In the genomic region with DNA sequence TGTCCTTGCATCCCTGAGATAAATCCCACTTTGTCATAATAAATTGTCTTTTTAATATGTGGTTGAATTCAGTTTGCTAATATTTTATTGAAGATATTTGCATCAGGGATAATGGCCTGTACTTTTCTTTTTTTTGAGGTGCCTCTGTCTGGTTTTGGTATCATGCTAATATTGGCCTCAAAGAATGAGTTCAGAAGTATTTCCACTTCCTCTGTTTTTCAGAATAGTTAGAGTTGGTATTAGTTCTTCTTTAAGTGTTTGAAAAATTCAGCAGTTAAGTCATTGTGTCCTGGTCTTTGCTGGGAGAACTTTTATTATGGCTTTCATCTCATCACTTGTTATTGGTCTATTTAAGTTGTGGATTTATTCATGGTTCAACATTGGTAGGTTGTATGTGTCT, we compare ENCODE assay signal across 18 cellular contexts.
A peak's percentile ranks its signal among the peaks of the same experiment; 100 is the strongest.
DNase-seq lines count a peak whose midpoint lies in the region; ATAC-seq and TF ChIP-seq lines count a peak whose summit lies in the region.
"Had no signal": no experiment of that assay in that cellular context is flagged by ENCODE, and none has a peak within 500 bp of the region (broad histone marks: within the 10 kb centered on the region; RNA-seq: fewer than 3 reads in every experiment).

No MANE protein-coding gene starts in this region.

- no peak overlapping the region for H2AFZ ChIP-seq in MM.1S (ENCODE audit: low read length)
- H2AFZ ChIP-seq: GM23248 had no signal

- H3K4me2 ChIP-seq in MM.1S (ENCODE audit: low read depth, low read length): peak overlapping the region; percentile 27; the same call in 1 of the 2 replicates

- peaks cover 10% of the 10 kb centered on the region for H3K36me3 Mint-ChIP-seq in activated CD8-positive, alpha-beta memory T cell treated with anti-CD3 and anti-CD28 coated beads, Interleukin-2, amount 10 ng/mL, durations not matched to agents 7 days and 5 days
- no peaks in the 10 kb centered on the region for H3K36me3 Mint-ChIP-seq in effector memory CD8-positive, alpha-beta T cell (ENCODE audit: insufficient read depth)
- H3K36me3 Mint-ChIP-seq: CD14-positive monocyte had no signal

- no peaks in the 10 kb centered on the region for H3K9me2 ChIP-seq in MM.1S (replicated peaks; ENCODE audit: insufficient read depth, low read length)

- no peaks in the 10 kb centered on the region for H3K79me2 ChIP-seq in MM.1S (ENCODE audit: low read length)

- H3K9me3 Mint-ChIP-seq in activated CD8-positive, alpha-beta memory T cell treated with anti-CD3 and anti-CD28 coated beads, Interleukin-2, amount 10 ng/mL, durations not matched to agents 7 days and 5 days (ENCODE audit: low read depth): no peaks in the 10 kb centered on the region
- H3K9me3 Mint-ChIP-seq in effector memory CD8-positive, alpha-beta T cell: no peaks in the 10 kb centered on the region

- H3K9ac ChIP-seq in MM.1S (ENCODE audit: low read length): no peak overlapping the region
- H3K9ac ChIP-seq: GM23248 had no signal

- H3K27ac Mint-ChIP-seq in activated CD8-positive, alpha-beta memory T cell treated with anti-CD3 and anti-CD28 coated beads, Interleukin-2, amount 10 ng/mL, durations not matched to agents 7 days and 5 days: peak overlapping the region; percentile 47
- peak overlapping the region; percentile 27 to 82 for H3K27ac Mint-ChIP-seq in effector memory CD8-positive, alpha-beta T cell
- H3K27ac Mint-ChIP-seq: CD14-positive monocyte had no signal

- no peaks in the 10 kb centered on the region for H4K20me1 ChIP-seq in MM.1S (ENCODE audit: insufficient read depth, low read length)

- no peak for ATAC-seq in activated CD8-positive, alpha-beta memory T cell treated with anti-CD3 and anti-CD28 coated beads, Interleukin-2, amount 10 ng/mL, durations not matched to agents 7 days and 5 days
- ATAC-seq in GM18867 (IDR thresholded peaks at IDR 0.05; ENCODE audit: unreplicated experiment) (peak; percentile 45), GM19324 (IDR thresholded peaks at IDR 0.05; ENCODE audit: low FRiP score, unreplicated experiment) (no peak)
- ATAC-seq in effector memory CD8-positive, alpha-beta T cell (replicated peaks): no peak
- ATAC-seq: HCT116 had no signal

- no peaks in the 10 kb centered on the region for H3K9me3 ChIP-seq in MM.1S (replicated peaks; ENCODE audit: insufficient read depth, low read length)
- no peaks in the 10 kb centered on the region for H3K9me3 ChIP-seq in left ventricle myocardium inferior (replicated peaks)

- no peak overlapping the region for H3K4me3 Mint-ChIP-seq in activated CD8-positive, alpha-beta memory T cell treated with anti-CD3 and anti-CD28 coated beads, Interleukin-2, amount 10 ng/mL, durations not matched to agents 7 days and 5 days
- peak overlapping the region; percentile 72 to 77 for H3K4me3 Mint-ChIP-seq in effector memory CD8-positive, alpha-beta T cell
- H3K4me3 Mint-ChIP-seq: CD14-positive monocyte had no signal

- H3K4me3 ChIP-seq in MM.1S (ENCODE audit: low read length) (no peak overlapping the region), left ventricle myocardium inferior (no peak overlapping the region)

- CTCF ChIA-PET in activated CD8-positive, alpha-beta memory T cell treated with anti-CD3 and anti-CD28 coated beads, Interleukin-2, amount 10 ng/mL, durations not matched to agents 7 days and 5 days (lab: Charles Lee): no interaction called here

- H3F3A ChIP-seq in MM.1S (ENCODE audit: insufficient read depth, low read length): no peaks in the 10 kb centered on the region

- peaks cover 6% of the 10 kb centered on the region; the same call in 1 of the 2 replicates for H3K4me1 ChIP-seq in MM.1S (ENCODE audit: low read length)
- H3K4me1 ChIP-seq in left ventricle myocardium inferior: no peaks in the 10 kb centered on the region

- no peak overlapping the region for H3K27ac ChIP-seq in MM.1S (ENCODE audit: low read length)
- no peak overlapping the region for H3K27ac ChIP-seq in left ventricle myocardium inferior (replicated peaks)
- no peak overlapping the region for H3K27ac ChIP-seq in caudate nucleus (ENCODE audit: low read depth, low read length)
- H3K27ac ChIP-seq: 22Rv1, GM23248 had no signal

- peaks cover 11% of the 10 kb centered on the region for H3K4me1 Mint-ChIP-seq in activated CD8-positive, alpha-beta memory T cell treated with anti-CD3 and anti-CD28 coated beads, Interleukin-2, amount 10 ng/mL, durations not matched to agents 7 days and 5 days
- peaks cover 12 to 14% of the 10 kb centered on the region in 2 donors for H3K4me1 Mint-ChIP-seq in effector memory CD8-positive, alpha-beta T cell (ENCODE audit: low read depth in 2 of 2)
- H3K4me1 Mint-ChIP-seq: CD14-positive monocyte had no signal

- no peak for TF ChIP-seq CTCF in MM.1S (IDR thresholded peaks at IDR 0.05; ENCODE audit: low read length)
- TF ChIP-seq CTCF in left ventricle myocardium inferior (IDR thresholded peaks at IDR 0.05; ENCODE audit: borderline replicate concordance): no peak

- no peaks in the 10 kb centered on the region for H3K27me3 Mint-ChIP-seq in activated CD8-positive, alpha-beta memory T cell treated with anti-CD3 and anti-CD28 coated beads, Interleukin-2, amount 10 ng/mL, durations not matched to agents 7 days and 5 days
- H3K27me3 Mint-ChIP-seq in effector memory CD8-positive, alpha-beta T cell: no peaks in the 10 kb centered on the region

- intact Hi-C loops in left ventricle myocardium inferior (cut with micrococcal nuclease): no loop called here

- H3K36me3 ChIP-seq in MM.1S (replicated peaks; ENCODE audit: insufficient read depth, low read length) (no peaks in the 10 kb centered on the region), left ventricle myocardium inferior (no peaks in the 10 kb centered on the region)

- no peaks in the 10 kb centered on the region for H3K27me3 ChIP-seq in MM.1S (replicated peaks; ENCODE audit: insufficient read depth, low read length)
- no peaks in the 10 kb centered on the region for H3K27me3 ChIP-seq in left ventricle myocardium inferior (ENCODE audit: low read depth)

- no peak for DNase-seq in activated CD8-positive, alpha-beta memory T cell treated with anti-CD3 and anti-CD28 coated beads, Interleukin-2, amount 10 ng/mL, durations not matched to agents 7 days and 5 days
- DNase-seq in activated CD8-positive, alpha-beta memory T cell treated with anti-CD3 and anti-CD28 coated beads, Interleukin-2, amount 50 U/mL, for 4 hours: no peak
- no peak for DNase-seq in MM.1S
- no peak for DNase-seq in effector memory CD8-positive, alpha-beta T cell
- DNase-seq in left ventricle myocardium inferior: no peak
- no peak for DNase-seq in caudate nucleus (lab: John Stamatoyannopoulos, UW)
- DNase-seq: DND-41, GDM1, GM23248, KBM-7, NCI-H1105 treated with DMSO at 0.1 percent for 48 hours, NCI-H187, NCI-H69 had no signal
